Comparison of ENCODE assay signal across 8 cellular contexts in the genomic region with DNA sequence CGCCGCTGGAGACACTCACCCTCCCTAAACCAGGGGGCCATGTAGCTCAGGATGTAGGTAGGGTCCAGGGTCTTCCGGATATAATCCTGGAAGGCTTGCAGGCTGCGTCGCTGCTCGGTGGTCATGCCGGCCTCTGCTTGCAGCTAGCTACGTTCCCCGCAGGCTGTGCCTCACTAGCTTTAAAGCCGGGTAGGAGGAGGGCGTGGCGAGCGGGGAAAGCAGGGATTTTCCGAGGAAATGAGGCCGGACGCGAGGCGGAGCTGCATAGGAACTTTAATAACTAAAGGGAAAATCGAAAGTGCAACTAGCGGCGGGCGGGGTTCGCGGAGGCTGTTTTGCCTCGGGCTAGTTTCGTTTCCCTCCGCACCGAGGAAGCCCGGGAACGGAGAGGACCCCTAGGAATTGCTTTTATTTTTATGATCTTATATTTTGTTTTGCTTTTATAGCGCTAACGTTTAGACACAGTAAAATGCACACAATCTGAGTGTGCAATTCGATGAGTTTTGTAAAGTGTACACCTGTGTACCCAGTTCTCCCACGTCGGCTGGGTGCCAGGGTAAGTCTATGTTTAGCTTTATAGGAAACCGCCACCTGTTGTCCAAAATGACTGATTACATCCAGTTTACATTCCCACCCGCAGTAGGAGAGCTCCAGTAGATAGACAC. TPM values are rescaled to one million over a fixed set of nuclear protein-coding genes. Genes with fewer than 3 reads are reported as not detected.
A peak's percentile ranks its signal among the peaks of the same experiment; 100 is the strongest.
DNase-seq lines count a peak whose midpoint lies in the region; ATAC-seq and TF ChIP-seq lines count a peak whose summit lies in the region.

A gene (minus strand): TSS at position 155 of the 665 bp plus-strand sequence. CDS start 30 bp downstream, at position 125.

- peaks cover 0 to 6% (median 4%) of the 10 kb centered on the region in 3 donors for H3K9me3 Mint-ChIP-seq in IgD-negative memory B cell
- peaks cover 0 to 8% (median 0%) of the 10 kb centered on the region in 9 donors for H3K9me3 Mint-ChIP-seq in naive thymus-derived CD8-positive, alpha-beta T cell

- peak; percentile 67 for ATAC-seq in GM21529 (IDR thresholded peaks at IDR 0.05; ENCODE audit: unreplicated experiment)
- ATAC-seq in naive thymus-derived CD8-positive, alpha-beta T cell = peak; percentile 80 to 83

- H4K20me1 ChIP-seq in PC-9 (ENCODE audit: insufficient read depth) = no peaks in the 10 kb centered on the region

- peak within 1 kb of the TSS; percentile 68 for H3K27ac ChIP-seq in PC-9

- peak within 1 kb of the TSS; percentile 92 to 98 (median 96) for H3K4me3 Mint-ChIP-seq in IgD-negative memory B cell
- H3K4me3 Mint-ChIP-seq in naive thymus-derived CD8-positive, alpha-beta T cell = peak within 1 kb of the TSS; percentile 83 to 99 (median 96)

- POLR2A ChIA-PET in PC-9 (lab: Charles Lee; ENCODE audit: unreplicated experiment) = interaction anchor here (0.5 to 0.7 kb wide), 6 partner anchors 26 to 131 kb away, joined by 3 to 6 read pairs (median 4); a partner anchor contains a TSS
- POLR2A ChIA-PET in naive thymus-derived CD8-positive, alpha-beta T cell (lab: Charles Lee) = interaction anchor here (0.6 to 3.8 kb wide), 9 partner anchors 13 to 148 kb away, joined by 3 to 57 read pairs (median 4); a partner anchor contains a TSS

- H3K27me3 Mint-ChIP-seq in IgD-negative memory B cell = no peaks in the 10 kb centered on the region
- H3K27me3 Mint-ChIP-seq in naive thymus-derived CD8-positive, alpha-beta T cell = no peaks in the 10 kb centered on the region

- no peaks in the 10 kb centered on the region for H3K79me2 ChIP-seq in PC-9 (ENCODE audit: low read depth)

- no TSS peak for BruUV-seq in PC-9 (replicated peaks; lab: Mats Ljungman, UMichigan)

- TF ChIP-seq CTCF in PC-9 (conservative IDR thresholded peaks at IDR 0.05) = peak; percentile 66

- no peaks in the 10 kb centered on the region for H3K36me3 ChIP-seq in PC-9 (ENCODE audit: low read depth)

- peaks cover 11% of the 10 kb centered on the region for H3K4me1 ChIP-seq in PC-9 (replicated peaks; ENCODE audit: insufficient read depth)

- H3K36me3 Mint-ChIP-seq in IgD-negative memory B cell = peaks cover 2% of the 10 kb centered on the region
- H3K36me3 Mint-ChIP-seq in naive thymus-derived CD8-positive, alpha-beta T cell = peaks cover 9 to 28% (median 23%) of the 10 kb centered on the region in 3 donors

- H3K4me1 Mint-ChIP-seq in IgD-negative memory B cell = peaks cover 30 to 46% (median 40%) of the 10 kb centered on the region in 3 donors
- H3K4me1 Mint-ChIP-seq in naive thymus-derived CD8-positive, alpha-beta T cell = peaks cover 15 to 56% (median 46%) of the 10 kb centered on the region in 4 donors

- H2AFZ ChIP-seq in PC-9 = peak within 1 kb of the TSS; percentile 89

- no peaks in the 10 kb centered on the region for H3K27me3 ChIP-seq in PC-9 (ENCODE audit: insufficient read depth, low read depth)

- no peaks in the 10 kb centered on the region for H3K9me2 ChIP-seq in PC-9 (ENCODE audit: insufficient read depth)

- DNase-seq in DMS53 (lab: John Stamatoyannopoulos, UW) (peak; percentile 96), PC-9 (peak; percentile 83), activated T-helper 1 cell treated with Interleukin-2 at 50 U/mL for 16 hours (ENCODE audit: low read depth) (peak; percentile 63), fibroblast of gingiva (ENCODE audit: low read depth) (peak; percentile 86)
- peak; percentile 60 to 85 (median 78) for DNase-seq in naive thymus-derived CD8-positive, alpha-beta T cell
- DNase-seq in stimulated activated naive CD4-positive, alpha-beta T cell (lab: John Stamatoyannopoulos, UW) = peak; percentile 75 to 87 (median 82)

- H3K9me3 ChIP-seq in PC-9 (ENCODE audit: insufficient read depth, low read depth) = no peaks in the 10 kb centered on the region

- intact Hi-C loops in PC-9 (cut with micrococcal nuclease; ENCODE audit: unreplicated experiment) = loop anchor here (1.0 to 2.0 kb wide), 4 partner anchors 47 to 147 kb away; a partner anchor contains a TSS

- peak within 1 kb of the TSS; percentile 81 for H3K4me2 ChIP-seq in PC-9

- peak within 1 kb of the TSS; percentile 69 for H3K4me3 ChIP-seq in PC-9

- H3F3A ChIP-seq in PC-9 (ENCODE audit: insufficient read depth, low read depth) = peaks cover 22% of the 10 kb centered on the region; the same call in 1 of the 2 replicates

- peak within 1 kb of the TSS; percentile 76 to 96 (median 87) for H3K27ac Mint-ChIP-seq in IgD-negative memory B cell
- H3K27ac Mint-ChIP-seq in naive thymus-derived CD8-positive, alpha-beta T cell = peak within 1 kb of the TSS; percentile 94 to 99 (median 97)

- CTCF ChIA-PET in PC-9 (lab: Charles Lee) = interaction anchor here (0.6 to 2.1 kb wide), 11 partner anchors 18 to 678 kb away, joined by 3 to 16 read pairs (median 3); a partner anchor contains a TSS

RNA-seq across cellular contexts. Expression of the gene that starts here (rescaled TPM):
- polyA plus RNA-seq in IgD-negative memory B cell = 16.9 TPM
- total RNA-seq in PC-9 (2021) = 3.9 and 4.2 TPM in 2 replicates
- total RNA-seq in naive thymus-derived CD8-positive, alpha-beta T cell = 10 to 100 TPM; 20.9 to 22.6 TPM
- polyA plus RNA-seq in naive thymus-derived CD8-positive, alpha-beta T cell = 10 to 100 TPM; 12.7 to 14.4 (median 14.1) TPM

Comparison
In these comparisons a context has a peak if more than half of its experiments do, and no peak if none do; other contexts are left out.
1. Peak in every context shown above with its lines: DNase-seq, ATAC-seq, H3K4me3 ChIP-seq and H3K27ac ChIP-seq.